9 cellular contexts compared by ENCODE assay signal in genomic region chr14:87952307-87953094, GRCh38. TPM values are rescaled to one million over a fixed set of nuclear protein-coding genes. Genes with fewer than 3 reads are reported as not detected.
DNase-seq lines count a peak whose midpoint lies in the region; ATAC-seq, FAIRE-seq and TF ChIP-seq lines count a peak whose summit lies in the region.
"Had no signal": no experiment of that assay in that cellular context is flagged by ENCODE, and none has a peak within 500 bp of the region (broad histone marks: within the 10 kb centered on the region; RNA-seq: fewer than 3 reads in every experiment).

No MANE protein-coding gene starts in this region.

- peak; percentile 69 for FAIRE-seq in GM18507 (lab: Jason Lieb, UNC)
- peak; percentile 64 for FAIRE-seq in GM12878 (lab: Jason Lieb, UNC)

- WGBS in GM12878 (ENCODE audit: insufficient coverage, insufficient replicate concordance, low lambda C conversion rate, missing lambda C conversion rate): 2% methylated on average over 3 of the region's 3 CpGs

- H3K4me3 ChIP-seq in GM12878: no peak overlapping the region
- H3K4me3 ChIP-seq in WERI-Rb-1 (ENCODE audit: low read depth, low read length): no peak overlapping the region
- H3K4me3 ChIP-seq: upper lobe of right lung had no signal

- POLR2A ChIA-PET in GM12878 (lab: Charles Lee): interaction anchor here (1.8 to 1.9 kb wide), 2 partner anchors 39 to 43 kb away, joined by 4 read pairs; no protein-coding TSS in a partner anchor

- TF ChIP-seq CTCF in GM12878 (IDR thresholded peaks at IDR 0.05 in 2 of 3, conservative IDR thresholded peaks at IDR 0.05 in 1 of 3; ENCODE audit: control insufficient read depth in 2 of 3, extremely low read depth in 1 of 3, insufficient read depth in 1 of 3, low read depth in 3 of 3, low read length in 3 of 3): no peak
- TF ChIP-seq CTCF in WERI-Rb-1 (IDR thresholded peaks at IDR 0.05; ENCODE audit: low read depth, low read length): no peak

- no TSS peak for BruUV-seq in GM12878 (replicated peaks; lab: Mats Ljungman, UMichigan)

- H3K27me3 ChIP-seq in GM12878 (replicated peaks in 1 of 2; ENCODE audit: control insufficient read depth in 2 of 2, insufficient read depth in 2 of 2, low read length in 1 of 2) (no peaks in the 10 kb centered on the region), WERI-Rb-1 (ENCODE audit: insufficient read depth, low read depth, severe bottlenecking) (no peaks in the 10 kb centered on the region)
- H3K27me3 ChIP-seq: upper lobe of right lung had no signal

- CTCF ChIA-PET in GM12878 (lab: Yijun Ruan, JAX): interaction anchor here (0.8 to 3.3 kb wide), 11 partner anchors 11 to 237 kb away, joined by 3 to 18 read pairs (median 4); partner anchors contain the start of gene GALC

- H3K9me3 ChIP-seq in GM12878 (replicated peaks; ENCODE audit: control insufficient read depth, insufficient read depth, low read length) (no peaks in the 10 kb centered on the region), WERI-Rb-1 (ENCODE audit: severe bottlenecking) (no peaks in the 10 kb centered on the region)
- H3K9me3 ChIP-seq: upper lobe of right lung had no signal

- SMC1A ChIA-PET in GM12878 (lab: Charles Lee; ENCODE audit: uncharacterized antibody, unreplicated experiment): interaction anchor here (0.7 to 2.7 kb wide), 16 partner anchors 7 to 235 kb away, joined by 3 to 13 read pairs (median 4); partner anchors contain the start of gene GALC

- DNase-seq in GM18507 (ENCODE audit: extremely low spot score, insufficient read length, low read depth): no peak
- no peak for DNase-seq in GM12878 (ENCODE audit: low read depth, low spot score)
- DNase-seq in WERI-Rb-1: no peak
- DNase-seq in SKM-1 treated with dmso at 0.1 percent for 144 hours (lab: John Stamatoyannopoulos, UW; ENCODE audit: unreplicated experiment): no peak
- no peak for DNase-seq in HT-29 (ENCODE audit: low spot score)
- no peak for DNase-seq in left lobe of liver (ENCODE audit: low spot score)
- DNase-seq: upper lobe of right lung had no signal

- no peak overlapping the region for H2AFZ ChIP-seq in GM12878 (ENCODE audit: control insufficient read depth, low read depth, low read length)

- no peak for TF ChIP-seq RAD21 in GM12878 (IDR thresholded peaks at IDR 0.05; ENCODE audit: insufficient read depth, low read depth, low read length)

- H3K9ac ChIP-seq in GM12878 (ENCODE audit: control insufficient read depth, insufficient read depth, low read length): no peak overlapping the region

- H3K36me3 ChIP-seq in GM12878 (ENCODE audit: control insufficient read depth in 2 of 2, insufficient read depth in 2 of 2, low read length in 1 of 2): no peaks in the 10 kb centered on the region
- H3K36me3 ChIP-seq in WERI-Rb-1: no peaks in the 10 kb centered on the region

- TF ChIP-seq EP300 in GM12878 (IDR thresholded peaks at IDR 0.05; ENCODE audit: borderline replicate concordance in 1 of 2, control insufficient read depth in 1 of 2, low read depth in 2 of 2, low read length in 2 of 2): no peak

- H3K79me2 ChIP-seq in GM12878 (ENCODE audit: control insufficient read depth, insufficient read depth, low read length): no peaks in the 10 kb centered on the region

- H3K27ac ChIP-seq in GM12878 (ENCODE audit: control insufficient read depth, insufficient read depth) (no peak overlapping the region; the same call in 1 of the 2 replicates), WERI-Rb-1 (no peak overlapping the region)
- H3K27ac ChIP-seq: upper lobe of right lung had no signal

- H4K20me1 ChIP-seq in GM12878 (ENCODE audit: control insufficient read depth, insufficient read depth): no peaks in the 10 kb centered on the region

- in situ Hi-C loops in GM12878 (cut with MboI): no loop called here

- H3K4me1 ChIP-seq in GM12878 (ENCODE audit: control insufficient read depth, insufficient read depth, low read length): peaks cover 4% of the 10 kb centered on the region
- H3K4me1 ChIP-seq: upper lobe of right lung had no signal

- ATAC-seq in GM21367 (IDR thresholded peaks at IDR 0.05; ENCODE audit: unreplicated experiment): peak; percentile 88
- ATAC-seq in HG03175 (IDR thresholded peaks at IDR 0.05; ENCODE audit: unreplicated experiment): peak; percentile 91
- peak; percentile 88 for ATAC-seq in GM12878
- no peak for ATAC-seq in left lobe of liver
- ATAC-seq: upper lobe of right lung had no signal

- H3K4me2 ChIP-seq in GM12878 (ENCODE audit: control insufficient read depth, insufficient read depth): peak overlapping the region; percentile 59

- RAD21 ChIA-PET in GM12878 (lab: Charles Lee; ENCODE audit: unreplicated experiment): interaction anchor here (0.7 to 2.5 kb wide), 6 partner anchors 13 to 236 kb away, joined by 3 to 11 read pairs (median 4); no protein-coding TSS in a partner anchor

- intact Hi-C loops in GM12878 (cut with micrococcal nuclease; ENCODE audit: unreplicated experiment): no loop called here

- TF ChIP-seq POLR2A in GM12878 (IDR thresholded peaks at IDR 0.05; ENCODE audit: low read depth, low read length): no peak

TF ChIP-seq in GM12878, 131 proteins besides CTCF, POLR2A, EP300 and RAD21:
- TF ChIP-seq NFIC (IDR thresholded peaks at IDR 0.05; ENCODE audit: low read depth, low read length) (peak; percentile 54), NR2F1 (conservative IDR thresholded peaks at IDR 0.05) (no peak), RUNX3 (IDR thresholded peaks at IDR 0.05; ENCODE audit: low read length) (peak; percentile 83), IRF4 (IDR thresholded peaks at IDR 0.05; ENCODE audit: low read depth, low read length) (no peak), ZBED1 (IDR thresholded peaks at IDR 0.05; ENCODE audit: borderline replicate concordance) (no peak)
- TF ChIP-seq, protein P1, sequence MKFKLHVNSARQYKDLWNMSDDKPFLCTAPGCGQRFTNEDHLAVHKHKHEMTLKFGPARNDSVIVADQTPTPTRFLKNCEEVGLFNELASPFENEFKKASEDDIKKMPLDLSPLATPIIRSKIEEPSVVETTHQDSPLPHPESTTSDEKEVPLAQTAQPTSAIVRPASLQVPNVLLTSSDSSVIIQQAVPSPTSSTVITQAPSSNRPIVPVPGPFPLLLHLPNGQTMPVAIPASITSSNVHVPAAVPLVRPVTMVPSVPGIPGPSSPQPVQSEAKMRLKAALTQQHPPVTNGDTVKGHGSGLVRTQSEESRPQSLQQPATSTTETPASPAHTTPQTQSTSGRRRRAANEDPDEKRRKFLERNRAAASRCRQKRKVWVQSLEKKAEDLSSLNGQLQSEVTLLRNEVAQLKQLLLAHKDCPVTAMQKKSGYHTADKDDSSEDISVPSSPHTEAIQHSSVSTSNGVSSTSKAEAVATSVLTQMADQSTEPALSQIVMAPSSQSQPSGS (IDR thresholded peaks at IDR 0.05; ENCODE audit: low read length): 0 out of 2 replicates have a peak, but pooled peaks have one; percentile 22

RNA-seq across cellular contexts. Expression of gene GALC, which starts 40.5 kb away (rescaled TPM):
- total RNA-seq in GM12878 (2013; cell fraction: nucleolus; rRNA removed): 63.0 and 73.0 TPM in 2 replicates
- total RNA-seq in GM12878 (2014; rRNA removed) (4.8 and 6.1 TPM in 2 replicates), GM12878 (2014; rRNA removed; fragmentation: Illumina TruSeq; extraction: Trizol) (4.5 and 4.9 TPM in 2 replicates), GM12878 (2021) (4.1 and 7.5 TPM in 2 replicates), left lobe of liver (7.6 TPM)
- 3.1 TPM for polyA plus RNA-seq in GM12878 (2011; ENCODE audit: low read depth)
- polyA plus RNA-seq in GM12878 (2011; rRNA removed) (14.0 and 19.2 TPM in 2 replicates), GM12878 (2014; fragmentation: Illumina TruSeq; extraction: Trizol) (3.9 and 7.0 TPM in 2 replicates), GM12878 (2014; fragmentation: Nextera tagmentation; extraction: Ambion mirVana) (1 to 10 TPM; 1.3 to 1.9 TPM), GM12878 (2014; rRNA removed) (2.8 and 4.7 TPM in 2 replicates), GM12878 (2016; fragmentation: Nextera tagmentation; extraction: Ambion mirVana) (1 to 10 TPM; 4.6 to 5.0 TPM)
- polyA plus RNA-seq in GM12878 (2011; cell fraction: cytosol; rRNA removed): 6.2 and 7.0 TPM in 2 replicates
- polyA plus RNA-seq in GM12878 (2011; cell fraction: nucleus; rRNA removed): 14.6 and 15.2 TPM in 2 replicates
- 3.8 TPM in 2 replicates for polyA plus RNA-seq in GM12878 (2012)
- polyA minus RNA-seq in GM12878 (2011; rRNA and poly(A)+ RNA removed): 12.7 and 13.4 TPM in 2 replicates
- 5.3 and 8.3 TPM in 2 replicates for polyA minus RNA-seq in GM12878 (2011; cell fraction: cytosol; rRNA and poly(A)+ RNA removed)
- polyA minus RNA-seq in GM12878 (2011; cell fraction: nucleus; rRNA and poly(A)+ RNA removed): 16.3 and 18.2 TPM in 2 replicates
- total RNA-seq in HT-29 (2014; rRNA removed; shearing (Covaris generic)): not detected in 2 replicates

RNA-seq across cellular contexts. Expression of gene GPR65, which starts 52.4 kb away (rescaled TPM):
- 50.5 and 54.0 TPM in 2 replicates for total RNA-seq in GM12878 (2013; cell fraction: nucleolus; rRNA removed)
- 11.5 and 14.0 TPM in 2 replicates for total RNA-seq in GM12878 (2014; rRNA removed)
- 11.6 and 12.7 TPM in 2 replicates for total RNA-seq in GM12878 (2014; rRNA removed; fragmentation: Illumina TruSeq; extraction: Trizol)
- total RNA-seq in GM12878 (2021): 7.3 and 8.2 TPM in 2 replicates
- polyA plus RNA-seq in GM12878 (2011; ENCODE audit: low read depth): 2.5 TPM
- polyA plus RNA-seq in GM12878 (2011; rRNA removed): 14.7 and 25.1 TPM in 2 replicates
- 4.3 and 6.1 TPM in 2 replicates for polyA plus RNA-seq in GM12878 (2011; cell fraction: cytosol; rRNA removed)
- polyA plus RNA-seq in GM12878 (2011; cell fraction: nucleus; rRNA removed): 9.3 and 11.4 TPM in 2 replicates
- polyA plus RNA-seq in GM12878 (2012): 3.5 and 6.0 TPM in 2 replicates
- polyA plus RNA-seq in GM12878 (2014; fragmentation: Illumina TruSeq; extraction: Trizol): 9.3 and 12.2 TPM in 2 replicates
- 10 to 100 TPM in 1 of 2 experiments, 1 to 10 TPM in 1; 9.4 to 12.1 TPM for polyA plus RNA-seq in GM12878 (2014; fragmentation: Nextera tagmentation; extraction: Ambion mirVana)
- 3.7 and 4.4 TPM in 2 replicates for polyA plus RNA-seq in GM12878 (2014; rRNA removed)
- polyA plus RNA-seq in GM12878 (2016; fragmentation: Nextera tagmentation; extraction: Ambion mirVana): 1 to 10 TPM; 6.6 to 7.9 TPM
- 20.1 and 30.4 TPM in 2 replicates for polyA minus RNA-seq in GM12878 (2011; rRNA and poly(A)+ RNA removed)
- polyA minus RNA-seq in GM12878 (2011; cell fraction: cytosol; rRNA and poly(A)+ RNA removed): 3.6 and 6.1 TPM in 2 replicates
- 17.3 and 22.3 TPM in 2 replicates for polyA minus RNA-seq in GM12878 (2011; cell fraction: nucleus; rRNA and poly(A)+ RNA removed)
- total RNA-seq in HT-29 (2014; rRNA removed; shearing (Covaris generic)): not detected in 2 replicates
- 0.78 TPM for total RNA-seq in left lobe of liver
